In the genomic region with DNA sequence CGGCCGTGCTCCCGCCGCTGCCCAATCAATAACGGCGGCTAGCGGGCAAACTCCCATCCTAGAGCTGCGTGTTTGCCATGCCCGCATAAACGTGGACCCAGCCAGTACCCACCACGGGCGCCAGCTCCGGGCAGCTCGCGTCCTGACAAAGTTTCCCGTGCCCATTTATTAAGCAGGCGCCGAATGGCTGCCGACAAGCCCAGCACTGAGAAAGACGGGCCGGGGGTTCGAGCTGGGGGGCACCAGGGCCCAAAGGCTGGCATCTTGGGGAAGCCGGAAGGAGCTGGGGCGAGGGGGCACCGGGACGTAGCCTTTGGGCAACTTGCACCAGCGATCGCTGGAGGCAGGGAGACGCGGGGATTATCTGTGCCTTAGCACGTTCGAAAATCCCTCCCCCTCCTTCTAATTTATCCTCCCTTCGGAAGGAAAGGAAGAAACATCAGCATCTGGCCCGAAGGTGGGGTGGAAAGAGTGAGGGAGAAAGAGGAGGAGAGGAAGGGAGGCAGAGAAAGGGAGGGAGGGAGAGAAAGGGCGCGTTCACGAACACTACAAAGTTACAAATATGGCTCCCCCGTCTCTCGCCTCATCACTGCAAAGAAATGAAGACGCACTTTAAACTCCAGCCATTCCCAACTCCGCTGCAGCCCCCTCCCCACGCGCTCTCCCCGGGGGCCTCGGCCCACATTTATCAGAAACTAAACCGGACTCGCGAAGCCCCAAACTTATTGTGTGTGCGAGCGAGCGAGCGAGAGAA, we compare ENCODE assay signal across 1 cellular context.
A peak's percentile ranks its signal among the peaks of the same experiment; 100 is the strongest.
TF ChIP-seq lines count a peak whose summit lies in the region.

No MANE protein-coding gene starts in this region.

TF ChIP-seq in K562, 482 proteins besides CTCF, POLR2A, EP300 and RAD21 (continued from another document and continues in another):
- TF ChIP-seq PTBP1 (IDR thresholded peaks at IDR 0.05; ENCODE audit: low read depth, low read length) (0 out of 2 replicates have a peak, but pooled peaks have one; percentile 18), YBX1 (IDR thresholded peaks at IDR 0.05) (no peak), ZNF184 (CRISPR knock-in tag; IDR thresholded peaks at IDR 0.05) (no peak), BHLHE40 (IDR thresholded peaks at IDR 0.05; ENCODE audit: low read length) (peak; percentile 46; the same call in 1 of the 2 replicates), MYC (IDR thresholded peaks at IDR 0.05; ENCODE audit: low read depth, low read length) (no peak), MYC (CRISPR knock-in tag; IDR thresholded peaks at IDR 0.05; ENCODE audit: borderline replicate concordance, low read depth) (no peak), FOXJ3 (CRISPR knock-in tag; IDR thresholded peaks at IDR 0.05) (no peak), L3MBTL2 (IDR thresholded peaks at IDR 0.05) (no peak), PHF20 (IDR thresholded peaks at IDR 0.05; ENCODE audit: partially characterized antibody) (no peak), NELFE (IDR thresholded peaks at IDR 0.05; ENCODE audit: insufficient read depth, insufficient read length) (no peak), ZNF253 (CRISPR knock-in tag; conservative IDR thresholded peaks at IDR 0.05) (no peak), PURB (CRISPR knock-in tag; IDR thresholded peaks at IDR 0.05; ENCODE audit: low read depth) (no peak), XRCC4 (IDR thresholded peaks at IDR 0.05; ENCODE audit: extremely low read depth, insufficient read depth, insufficient read length) (no peak), CREB1 (IDR thresholded peaks at IDR 0.05) (no peak), CREB1 (CRISPR knock-in tag; IDR thresholded peaks at IDR 0.05) (no peak), CREBBP (IDR thresholded peaks at IDR 0.05; ENCODE audit: low read depth, low read length) (no peak), FIP1L1 (IDR thresholded peaks at IDR 0.05; ENCODE audit: low read depth, low read length, poor library complexity, severe bottlenecking) (peak; percentile 73), RBM25 (IDR thresholded peaks at IDR 0.05; ENCODE audit: low read depth, low read length, severe bottlenecking) (no peak), PHB2 (IDR thresholded peaks at IDR 0.05; ENCODE audit: low read depth) (no peak), POLR2AphosphoS5 (IDR thresholded peaks at IDR 0.05; ENCODE audit: control insufficient read depth, insufficient read depth, low read depth, low read length) (peak; percentile 68; the same call in 1 of the 2 replicates), NR3C1 (CRISPR knock-in tag; IDR thresholded peaks at IDR 0.05) (no peak), TAF15 (IDR thresholded peaks at IDR 0.05; ENCODE audit: low read depth, low read length) (no peak), CCNT2 (IDR thresholded peaks at IDR 0.05; ENCODE audit: borderline replicate concordance, extremely low read depth, insufficient read length, low read depth, low read length) (no peak), ZNF668 (CRISPR knock-in tag; IDR thresholded peaks at IDR 0.05) (no peak), SRSF3 (IDR thresholded peaks at IDR 0.05; ENCODE audit: insufficient read depth, low read length) (no peak), ZNF212 (CRISPR knock-in tag; IDR thresholded peaks at IDR 0.05) (no peak), JUND (IDR thresholded peaks at IDR 0.05; ENCODE audit: borderline replicate concordance, low read depth, low read length) (no peak), JUND (tag; IDR thresholded peaks at IDR 0.05; ENCODE audit: borderline replicate concordance, low read depth, low read length) (no peak), ZFP30 (CRISPR knock-in tag; IDR thresholded peaks at IDR 0.05; ENCODE audit: borderline replicate concordance) (no peak), U2AF1 (optimal IDR thresholded peaks at IDR 0.05; ENCODE audit: low read depth, low read length) (no peak), SMAD3 (CRISPR knock-in tag; conservative IDR thresholded peaks at IDR 0.05) (no peak), ZBTB8A (IDR thresholded peaks at IDR 0.05; ENCODE audit: partially characterized antibody) (no peak), ZNF699 (CRISPR knock-in tag; IDR thresholded peaks at IDR 0.05; ENCODE audit: insufficient replicate concordance) (no peak)
- TF ChIP-seq, protein P1, sequence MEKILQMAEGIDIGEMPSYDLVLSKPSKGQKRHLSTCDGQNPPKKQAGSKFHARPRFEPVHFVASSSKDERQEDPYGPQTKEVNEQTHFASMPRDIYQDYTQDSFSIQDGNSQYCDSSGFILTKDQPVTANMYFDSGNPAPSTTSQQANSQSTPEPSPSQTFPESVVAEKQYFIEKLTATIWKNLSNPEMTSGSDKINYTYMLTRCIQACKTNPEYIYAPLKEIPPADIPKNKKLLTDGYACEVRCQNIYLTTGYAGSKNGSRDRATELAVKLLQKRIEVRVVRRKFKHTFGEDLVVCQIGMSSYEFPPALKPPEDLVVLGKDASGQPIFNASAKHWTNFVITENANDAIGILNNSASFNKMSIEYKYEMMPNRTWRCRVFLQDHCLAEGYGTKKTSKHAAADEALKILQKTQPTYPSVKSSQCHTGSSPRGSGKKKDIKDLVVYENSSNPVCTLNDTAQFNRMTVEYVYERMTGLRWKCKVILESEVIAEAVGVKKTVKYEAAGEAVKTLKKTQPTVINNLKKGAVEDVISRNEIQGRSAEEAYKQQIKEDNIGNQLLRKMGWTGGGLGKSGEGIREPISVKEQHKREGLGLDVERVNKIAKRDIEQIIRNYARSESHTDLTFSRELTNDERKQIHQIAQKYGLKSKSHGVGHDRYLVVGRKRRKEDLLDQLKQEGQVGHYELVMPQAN (IDR thresholded peaks at IDR 0.05; ENCODE audit: borderline replicate concordance), result no peak
- TF ChIP-seq, protein P2, sequence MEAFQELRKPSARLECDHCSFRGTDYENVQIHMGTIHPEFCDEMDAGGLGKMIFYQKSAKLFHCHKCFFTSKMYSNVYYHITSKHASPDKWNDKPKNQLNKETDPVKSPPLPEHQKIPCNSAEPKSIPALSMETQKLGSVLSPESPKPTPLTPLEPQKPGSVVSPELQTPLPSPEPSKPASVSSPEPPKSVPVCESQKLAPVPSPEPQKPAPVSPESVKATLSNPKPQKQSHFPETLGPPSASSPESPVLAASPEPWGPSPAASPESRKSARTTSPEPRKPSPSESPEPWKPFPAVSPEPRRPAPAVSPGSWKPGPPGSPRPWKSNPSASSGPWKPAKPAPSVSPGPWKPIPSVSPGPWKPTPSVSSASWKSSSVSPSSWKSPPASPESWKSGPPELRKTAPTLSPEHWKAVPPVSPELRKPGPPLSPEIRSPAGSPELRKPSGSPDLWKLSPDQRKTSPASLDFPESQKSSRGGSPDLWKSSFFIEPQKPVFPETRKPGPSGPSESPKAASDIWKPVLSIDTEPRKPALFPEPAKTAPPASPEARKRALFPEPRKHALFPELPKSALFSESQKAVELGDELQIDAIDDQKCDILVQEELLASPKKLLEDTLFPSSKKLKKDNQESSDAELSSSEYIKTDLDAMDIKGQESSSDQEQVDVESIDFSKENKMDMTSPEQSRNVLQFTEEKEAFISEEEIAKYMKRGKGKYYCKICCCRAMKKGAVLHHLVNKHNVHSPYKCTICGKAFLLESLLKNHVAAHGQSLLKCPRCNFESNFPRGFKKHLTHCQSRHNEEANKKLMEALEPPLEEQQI (IDR thresholded peaks at IDR 0.05), result no peak
- TF ChIP-seq, protein P3, sequence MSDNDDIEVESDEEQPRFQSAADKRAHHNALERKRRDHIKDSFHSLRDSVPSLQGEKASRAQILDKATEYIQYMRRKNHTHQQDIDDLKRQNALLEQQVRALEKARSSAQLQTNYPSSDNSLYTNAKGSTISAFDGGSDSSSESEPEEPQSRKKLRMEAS (CRISPR knock-in tag; IDR thresholded peaks at IDR 0.05), result no peak; the same call in 1 of the 2 replicates
- TF ChIP-seq, protein P4, sequence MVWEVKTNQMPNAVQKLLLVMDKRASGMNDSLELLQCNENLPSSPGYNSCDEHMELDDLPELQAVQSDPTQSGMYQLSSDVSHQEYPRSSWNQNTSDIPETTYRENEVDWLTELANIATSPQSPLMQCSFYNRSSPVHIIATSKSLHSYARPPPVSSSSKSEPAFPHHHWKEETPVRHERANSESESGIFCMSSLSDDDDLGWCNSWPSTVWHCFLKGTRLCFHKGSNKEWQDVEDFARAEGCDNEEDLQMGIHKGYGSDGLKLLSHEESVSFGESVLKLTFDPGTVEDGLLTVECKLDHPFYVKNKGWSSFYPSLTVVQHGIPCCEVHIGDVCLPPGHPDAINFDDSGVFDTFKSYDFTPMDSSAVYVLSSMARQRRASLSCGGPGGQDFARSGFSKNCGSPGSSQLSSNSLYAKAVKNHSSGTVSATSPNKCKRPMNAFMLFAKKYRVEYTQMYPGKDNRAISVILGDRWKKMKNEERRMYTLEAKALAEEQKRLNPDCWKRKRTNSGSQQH (CRISPR knock-in tag; IDR thresholded peaks at IDR 0.05), result 0 out of 2 replicates have a peak, but pooled peaks have one; percentile 57
- TF ChIP-seq, protein P5, sequence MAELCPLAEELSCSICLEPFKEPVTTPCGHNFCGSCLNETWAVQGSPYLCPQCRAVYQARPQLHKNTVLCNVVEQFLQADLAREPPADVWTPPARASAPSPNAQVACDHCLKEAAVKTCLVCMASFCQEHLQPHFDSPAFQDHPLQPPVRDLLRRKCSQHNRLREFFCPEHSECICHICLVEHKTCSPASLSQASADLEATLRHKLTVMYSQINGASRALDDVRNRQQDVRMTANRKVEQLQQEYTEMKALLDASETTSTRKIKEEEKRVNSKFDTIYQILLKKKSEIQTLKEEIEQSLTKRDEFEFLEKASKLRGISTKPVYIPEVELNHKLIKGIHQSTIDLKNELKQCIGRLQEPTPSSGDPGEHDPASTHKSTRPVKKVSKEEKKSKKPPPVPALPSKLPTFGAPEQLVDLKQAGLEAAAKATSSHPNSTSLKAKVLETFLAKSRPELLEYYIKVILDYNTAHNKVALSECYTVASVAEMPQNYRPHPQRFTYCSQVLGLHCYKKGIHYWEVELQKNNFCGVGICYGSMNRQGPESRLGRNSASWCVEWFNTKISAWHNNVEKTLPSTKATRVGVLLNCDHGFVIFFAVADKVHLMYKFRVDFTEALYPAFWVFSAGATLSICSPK (IDR thresholded peaks at IDR 0.05; ENCODE audit: borderline replicate concordance), result no peak
- TF ChIP-seq, protein P6, sequence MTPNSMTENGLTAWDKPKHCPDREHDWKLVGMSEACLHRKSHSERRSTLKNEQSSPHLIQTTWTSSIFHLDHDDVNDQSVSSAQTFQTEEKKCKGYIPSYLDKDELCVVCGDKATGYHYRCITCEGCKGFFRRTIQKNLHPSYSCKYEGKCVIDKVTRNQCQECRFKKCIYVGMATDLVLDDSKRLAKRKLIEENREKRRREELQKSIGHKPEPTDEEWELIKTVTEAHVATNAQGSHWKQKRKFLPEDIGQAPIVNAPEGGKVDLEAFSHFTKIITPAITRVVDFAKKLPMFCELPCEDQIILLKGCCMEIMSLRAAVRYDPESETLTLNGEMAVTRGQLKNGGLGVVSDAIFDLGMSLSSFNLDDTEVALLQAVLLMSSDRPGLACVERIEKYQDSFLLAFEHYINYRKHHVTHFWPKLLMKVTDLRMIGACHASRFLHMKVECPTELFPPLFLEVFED (CRISPR knock-in tag; conservative IDR thresholded peaks at IDR 0.05), result no peak
- TF ChIP-seq, protein P7, sequence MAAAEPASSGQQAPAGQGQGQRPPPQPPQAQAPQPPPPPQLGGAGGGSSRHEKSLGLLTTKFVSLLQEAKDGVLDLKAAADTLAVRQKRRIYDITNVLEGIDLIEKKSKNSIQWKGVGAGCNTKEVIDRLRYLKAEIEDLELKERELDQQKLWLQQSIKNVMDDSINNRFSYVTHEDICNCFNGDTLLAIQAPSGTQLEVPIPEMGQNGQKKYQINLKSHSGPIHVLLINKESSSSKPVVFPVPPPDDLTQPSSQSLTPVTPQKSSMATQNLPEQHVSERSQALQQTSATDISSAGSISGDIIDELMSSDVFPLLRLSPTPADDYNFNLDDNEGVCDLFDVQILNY (CRISPR knock-in tag; IDR thresholded peaks at IDR 0.05), result 0 out of 2 replicates have a peak, but pooled peaks have one; percentile 12
- TF ChIP-seq, protein P8, sequence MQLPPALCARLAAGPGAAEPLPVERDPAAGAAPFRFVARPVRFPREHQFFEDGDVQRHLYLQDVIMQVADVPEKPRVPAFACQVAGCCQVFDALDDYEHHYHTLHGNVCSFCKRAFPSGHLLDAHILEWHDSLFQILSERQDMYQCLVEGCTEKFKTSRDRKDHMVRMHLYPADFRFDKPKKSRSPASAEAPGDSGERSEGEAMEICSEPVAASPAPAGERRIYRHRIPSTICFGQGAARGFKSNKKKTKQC (CRISPR knock-in tag; IDR thresholded peaks at IDR 0.05), result 0 out of 2 replicates have a peak, but pooled peaks have one; percentile 6
- TF ChIP-seq, protein P9, sequence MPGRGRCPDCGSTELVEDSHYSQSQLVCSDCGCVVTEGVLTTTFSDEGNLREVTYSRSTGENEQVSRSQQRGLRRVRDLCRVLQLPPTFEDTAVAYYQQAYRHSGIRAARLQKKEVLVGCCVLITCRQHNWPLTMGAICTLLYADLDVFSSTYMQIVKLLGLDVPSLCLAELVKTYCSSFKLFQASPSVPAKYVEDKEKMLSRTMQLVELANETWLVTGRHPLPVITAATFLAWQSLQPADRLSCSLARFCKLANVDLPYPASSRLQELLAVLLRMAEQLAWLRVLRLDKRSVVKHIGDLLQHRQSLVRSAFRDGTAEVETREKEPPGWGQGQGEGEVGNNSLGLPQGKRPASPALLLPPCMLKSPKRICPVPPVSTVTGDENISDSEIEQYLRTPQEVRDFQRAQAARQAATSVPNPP (IDR thresholded peaks at IDR 0.05; ENCODE audit: borderline replicate concordance, insufficient read depth, insufficient read length), result no peak
- TF ChIP-seq, protein P10, sequence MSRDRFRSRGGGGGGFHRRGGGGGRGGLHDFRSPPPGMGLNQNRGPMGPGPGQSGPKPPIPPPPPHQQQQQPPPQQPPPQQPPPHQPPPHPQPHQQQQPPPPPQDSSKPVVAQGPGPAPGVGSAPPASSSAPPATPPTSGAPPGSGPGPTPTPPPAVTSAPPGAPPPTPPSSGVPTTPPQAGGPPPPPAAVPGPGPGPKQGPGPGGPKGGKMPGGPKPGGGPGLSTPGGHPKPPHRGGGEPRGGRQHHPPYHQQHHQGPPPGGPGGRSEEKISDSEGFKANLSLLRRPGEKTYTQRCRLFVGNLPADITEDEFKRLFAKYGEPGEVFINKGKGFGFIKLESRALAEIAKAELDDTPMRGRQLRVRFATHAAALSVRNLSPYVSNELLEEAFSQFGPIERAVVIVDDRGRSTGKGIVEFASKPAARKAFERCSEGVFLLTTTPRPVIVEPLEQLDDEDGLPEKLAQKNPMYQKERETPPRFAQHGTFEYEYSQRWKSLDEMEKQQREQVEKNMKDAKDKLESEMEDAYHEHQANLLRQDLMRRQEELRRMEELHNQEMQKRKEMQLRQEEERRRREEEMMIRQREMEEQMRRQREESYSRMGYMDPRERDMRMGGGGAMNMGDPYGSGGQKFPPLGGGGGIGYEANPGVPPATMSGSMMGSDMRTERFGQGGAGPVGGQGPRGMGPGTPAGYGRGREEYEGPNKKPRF (IDR thresholded peaks at IDR 0.05; ENCODE audit: low read depth, low read length), result no peak
- TF ChIP-seq, protein P11, sequence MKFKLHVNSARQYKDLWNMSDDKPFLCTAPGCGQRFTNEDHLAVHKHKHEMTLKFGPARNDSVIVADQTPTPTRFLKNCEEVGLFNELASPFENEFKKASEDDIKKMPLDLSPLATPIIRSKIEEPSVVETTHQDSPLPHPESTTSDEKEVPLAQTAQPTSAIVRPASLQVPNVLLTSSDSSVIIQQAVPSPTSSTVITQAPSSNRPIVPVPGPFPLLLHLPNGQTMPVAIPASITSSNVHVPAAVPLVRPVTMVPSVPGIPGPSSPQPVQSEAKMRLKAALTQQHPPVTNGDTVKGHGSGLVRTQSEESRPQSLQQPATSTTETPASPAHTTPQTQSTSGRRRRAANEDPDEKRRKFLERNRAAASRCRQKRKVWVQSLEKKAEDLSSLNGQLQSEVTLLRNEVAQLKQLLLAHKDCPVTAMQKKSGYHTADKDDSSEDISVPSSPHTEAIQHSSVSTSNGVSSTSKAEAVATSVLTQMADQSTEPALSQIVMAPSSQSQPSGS (CRISPR knock-in tag; IDR thresholded peaks at IDR 0.05), result no peak
